ENCODE assay signal across 8 cellular contexts in genomic region chr17:65556014-65556909, GRCh38. TPM values are rescaled to one million over a fixed set of nuclear protein-coding genes. Genes with fewer than 3 reads are reported as not detected.
DNase-seq lines count a peak whose midpoint lies in the region; ATAC-seq and FAIRE-seq lines count a peak whose summit lies in the region.

No MANE protein-coding gene starts in this region.

- H3K9me3 Mint-ChIP-seq in activated naive CD4-positive, alpha-beta T cell treated with anti-CD3 and anti-CD28 coated beads, Interleukin-2, amount 50 U/mL, for 72 hours = no peaks in the 10 kb centered on the region

- H3K36me3 ChIP-seq in SJSA1 = peaks cover 19% of the 10 kb centered on the region

- intact Hi-C loops in left ventricle myocardium superior (cut with micrococcal nuclease) = no loop called here

- H3K27me3 ChIP-seq in SJSA1 (replicated peaks) = no peaks in the 10 kb centered on the region

- no peaks in the 10 kb centered on the region for H3K9me3 ChIP-seq in SJSA1 (replicated peaks)

- H3K36me3 Mint-ChIP-seq in activated naive CD4-positive, alpha-beta T cell treated with anti-CD3 and anti-CD28 coated beads, Interleukin-2, amount 50 U/mL, for 72 hours = no peaks in the 10 kb centered on the region

- H3K27ac ChIP-seq in SJSA1 = no peak overlapping the region

- ATAC-seq in activated naive CD4-positive, alpha-beta T cell treated with anti-CD3 and anti-CD28 coated beads, Interleukin-2, amount 50 U/mL, for 72 hours = peak; percentile 50 to 57
- ATAC-seq in left ventricle myocardium superior = peak; percentile 30
- no peak for ATAC-seq in GM21423 (IDR thresholded peaks at IDR 0.05; ENCODE audit: unreplicated experiment)

- H3K4me3 ChIP-seq in SJSA1 = no peak overlapping the region

- H3K4me1 ChIP-seq in SJSA1 (replicated peaks) = peaks cover 9% of the 10 kb centered on the region

- no peak overlapping the region for H3K27ac Mint-ChIP-seq in activated naive CD4-positive, alpha-beta T cell treated with anti-CD3 and anti-CD28 coated beads, Interleukin-2, amount 50 U/mL, for 72 hours

- peak in 55 of 76 experiments; percentile 3 to 79 (median 45) for DNase-seq in HUDEP-2 (lab: John Stamatoyannopoulos, UW; ENCODE audit: unreplicated experiment in 76 of 76)
- DNase-seq in SJSA1 (ENCODE audit: low read depth in 1 of 2, low spot score in 2 of 2) = peak; percentile 50 to 83
- DNase-seq in activated naive CD4-positive, alpha-beta T cell treated with anti-CD3 and anti-CD28 coated beads, Interleukin-2, amount 50 U/mL, for 72 hours (ENCODE audit: low spot score in 2 of 2) = peak; percentile 81 to 95
- DNase-seq in left ventricle myocardium superior = peak; percentile 87
- peak; percentile 19 for DNase-seq in pulmonary artery endothelial cell (ENCODE audit: low read depth, low spot score)
- peak; percentile 80 for DNase-seq in urothelium cell line (ENCODE audit: low spot score)

- FAIRE-seq in G401.6 (lab: Jason Lieb, UNC) (peak; percentile 66), urothelium cell line (lab: Jason Lieb, UNC) (peak; percentile 88)

RNA-seq across cellular contexts. Expression of gene AXIN2, which starts 5.2 kb away (rescaled TPM):
- total RNA-seq in SJSA1 (2014; rRNA removed; shearing (Covaris generic)) = 4.2 and 4.8 TPM in 2 replicates
- total RNA-seq in activated naive CD4-positive, alpha-beta T cell treated with anti-CD3 and anti-CD28 coated beads, Interleukin-2, amount 50 U/mL, for 72 hours = 1 to 10 TPM in 1 of 2 donors, under 1 TPM in 1; 0.96 to 3.6 TPM
- total RNA-seq in left ventricle myocardium superior (17.2 TPM), pulmonary artery endothelial cell (2.7 and 3.6 TPM in 2 replicates)

Comparison
In these comparisons a context has a peak if more than half of its experiments do, and no peak if none do; other contexts are left out.
1. DNase-seq: peak in every context shown above with its lines; median percentile 88 in activated naive CD4-positive, alpha-beta T cell treated with anti-CD3 and anti-CD28 coated beads, Interleukin-2, amount 50 U/mL, for 72 hours; 87 in left ventricle myocardium superior; 80 in urothelium cell line; 66 in SJSA1; 45 in HUDEP-2; 19 in pulmonary artery endothelial cell.